Comparison of ENCODE assay signal across 16 cellular contexts in the genomic region with DNA sequence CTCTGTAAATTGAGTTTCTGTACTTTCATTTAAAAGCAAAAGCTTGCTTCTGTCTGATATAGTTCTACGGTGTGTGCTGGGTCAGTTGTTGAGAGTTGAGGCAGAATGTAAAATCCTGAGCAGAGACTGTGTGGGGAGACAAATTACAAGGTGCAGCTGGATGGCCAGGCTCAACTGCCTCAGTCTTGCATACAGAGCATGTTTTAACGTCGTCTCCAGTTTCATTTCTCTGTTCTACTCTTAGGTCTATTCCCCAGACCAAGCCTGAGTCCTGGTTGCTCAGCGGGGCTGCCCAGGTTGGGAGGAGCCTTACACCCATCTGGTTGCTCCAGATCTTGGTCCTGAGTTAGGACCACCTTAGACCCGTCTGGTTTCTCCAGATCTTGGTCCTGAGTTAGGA. TPM values are rescaled to one million over a fixed set of nuclear protein-coding genes. Genes with fewer than 3 reads are reported as not detected.
DNase-seq lines count a peak whose midpoint lies in the region; ATAC-seq and TF ChIP-seq lines count a peak whose summit lies in the region.
"Had no signal": no experiment of that assay in that cellular context is flagged by ENCODE, and none has a peak within 500 bp of the region (broad histone marks: within the 10 kb centered on the region; RNA-seq: fewer than 3 reads in every experiment).

No MANE protein-coding gene starts in this region.

- DNase-seq in SIG-M5 treated with dmso at 0.1 percent for 504 hours (lab: John Stamatoyannopoulos, UW; ENCODE audit: unreplicated experiment) (peak; percentile 57), SIG-M5 (lab: John Stamatoyannopoulos, UW) (no peak), GDM1 (lab: John Stamatoyannopoulos, UW) (no peak), GM23248 (no peak)
- no peak for DNase-seq in naive thymus-derived CD8-positive, alpha-beta T cell
- DNase-seq: dermis blood vessel endothelial cell, foreskin melanocyte, right lobe of liver, SHP77 had no signal

- no peak for TF ChIP-seq CTCF in KMS-11 (conservative IDR thresholded peaks at IDR 0.05; ENCODE audit: low read depth, low read length)

- H3K27me3 Mint-ChIP-seq in naive thymus-derived CD8-positive, alpha-beta T cell, result peaks cover 0 to 2% (median 0%) of the 10 kb centered on the region in 5 donors
- H3K27me3 Mint-ChIP-seq: IgD-negative memory B cell had no signal

- no peaks in the 10 kb centered on the region for H3K9me3 ChIP-seq in GM23248 (ENCODE audit: low read depth)
- H3K9me3 ChIP-seq: right lobe of liver, suprapubic skin had no signal

- H3K9me2 ChIP-seq in GM23248 (ENCODE audit: insufficient read depth), result no peaks in the 10 kb centered on the region

- H3K36me3 ChIP-seq in KMS-11 (ENCODE audit: insufficient read depth), result no peaks in the 10 kb centered on the region
- no peaks in the 10 kb centered on the region for H3K36me3 ChIP-seq in GM23248 (ENCODE audit: low read depth)
- H3K36me3 ChIP-seq: right lobe of liver, suprapubic skin had no signal

- H3K27ac ChIP-seq in KMS-11 (peak overlapping the region; percentile 19; the same call in 1 of the 2 replicates), GM23248 (no peak overlapping the region)
- H3K27ac ChIP-seq: right lobe of liver, suprapubic skin had no signal

- no peak overlapping the region for H3K4me3 ChIP-seq in KMS-11 (IDR thresholded peaks at IDR 0.05; ENCODE audit: insufficient read depth, low read depth, low read length)
- no peak overlapping the region for H3K4me3 ChIP-seq in GM23248
- H3K4me3 ChIP-seq: right lobe of liver, suprapubic skin had no signal

- H3K4me1 Mint-ChIP-seq in naive thymus-derived CD8-positive, alpha-beta T cell, result no peaks in the 10 kb centered on the region
- H3K4me1 Mint-ChIP-seq: WTC11 had no signal

- ATAC-seq in HG02763 (IDR thresholded peaks at IDR 0.05; ENCODE audit: unreplicated experiment) (peak; percentile 77), GM18519 (IDR thresholded peaks at IDR 0.05; ENCODE audit: low FRiP score, unreplicated experiment) (no peak)
- no peak for ATAC-seq in naive thymus-derived CD8-positive, alpha-beta T cell
- ATAC-seq: natural killer cell treated with Interleukin-12 subunit alpha and Interleukin-12 subunit beta and Interleukin-15 and Interleukin-18, amount 100 ng/mL, for 72 hours; right lobe of liver; WTC11 had no signal

- in situ Hi-C loops in GM23248 (cut with MboI), result no loop called here

- H2AFZ ChIP-seq in KMS-11 (ENCODE audit: low read depth), result peak overlapping the region; percentile 39; the same call in 1 of the 2 replicates
- no peak overlapping the region for H2AFZ ChIP-seq in GM23248

- H3K4me2 ChIP-seq in KMS-11, result peak overlapping the region; percentile 37
- no peak overlapping the region for H3K4me2 ChIP-seq in GM23248 (ENCODE audit: unreplicated experiment)

- H3K9me3 Mint-ChIP-seq in naive thymus-derived CD8-positive, alpha-beta T cell, result peaks cover 0 to 2% (median 0%) of the 10 kb centered on the region in 9 donors
- H3K9me3 Mint-ChIP-seq: IgD-negative memory B cell; natural killer cell treated with Interleukin-12 subunit alpha and Interleukin-12 subunit beta and Interleukin-15 and Interleukin-18, amount 100 ng/mL, for 72 hours had no signal

- 94 to 98% methylated on average over 5 of the region's 5 CpGs for WGBS in GM23248 (ENCODE audit: low coverage in 1 of 2, low lambda C conversion rate in 2 of 2, missing lambda C conversion rate in 2 of 2), 2 experiments

- H3K27me3 ChIP-seq in KMS-11 (ENCODE audit: insufficient read depth, low read depth) (no peaks in the 10 kb centered on the region), GM23248 (replicated peaks; ENCODE audit: insufficient read depth) (no peaks in the 10 kb centered on the region)
- H3K27me3 ChIP-seq: right lobe of liver, suprapubic skin had no signal

- H3K79me2 ChIP-seq in KMS-11 (ENCODE audit: insufficient read depth, low read depth), result no peaks in the 10 kb centered on the region
- no peaks in the 10 kb centered on the region for H3K79me2 ChIP-seq in GM23248 (ENCODE audit: insufficient read depth)

- POLR2A ChIA-PET in naive thymus-derived CD8-positive, alpha-beta T cell (lab: Charles Lee), result no interaction called here

- peaks cover 39% of the 10 kb centered on the region for H3F3A ChIP-seq in GM23248 (ENCODE audit: insufficient read depth)

- no peak overlapping the region for H3K27ac Mint-ChIP-seq in naive thymus-derived CD8-positive, alpha-beta T cell
- H3K27ac Mint-ChIP-seq: IgD-negative memory B cell; natural killer cell treated with Interleukin-12 subunit alpha and Interleukin-12 subunit beta and Interleukin-15 and Interleukin-18, amount 100 ng/mL, for 72 hours; WTC11 had no signal

- no peaks in the 10 kb centered on the region for H4K20me1 ChIP-seq in KMS-11 (ENCODE audit: insufficient read depth)
- no peaks in the 10 kb centered on the region for H4K20me1 ChIP-seq in GM23248 (ENCODE audit: insufficient read depth)

- no peak overlapping the region for H3K4me3 Mint-ChIP-seq in naive thymus-derived CD8-positive, alpha-beta T cell
- H3K4me3 Mint-ChIP-seq: IgD-negative memory B cell; natural killer cell treated with Interleukin-12 subunit alpha and Interleukin-12 subunit beta and Interleukin-15 and Interleukin-18, amount 100 ng/mL, for 72 hours; WTC11 had no signal

- H3K4me1 ChIP-seq in KMS-11 (ENCODE audit: low read depth, poor library complexity, severe bottlenecking) (peaks cover 22% of the 10 kb centered on the region), GM23248 (ENCODE audit: insufficient read depth) (peaks cover 28% of the 10 kb centered on the region)
- H3K4me1 ChIP-seq: right lobe of liver, suprapubic skin had no signal

- H3K36me3 Mint-ChIP-seq in naive thymus-derived CD8-positive, alpha-beta T cell, result no peaks in the 10 kb centered on the region
- H3K36me3 Mint-ChIP-seq: IgD-negative memory B cell; natural killer cell treated with Interleukin-12 subunit alpha and Interleukin-12 subunit beta and Interleukin-15 and Interleukin-18, amount 100 ng/mL, for 72 hours; WTC11 had no signal

- H3K9ac ChIP-seq in KMS-11 (no peak overlapping the region; the same call in 1 of the 2 replicates), GM23248 (no peak overlapping the region)

RNA-seq across cellular contexts. Expression of a gene that starts 54.4 kb away (rescaled TPM):
- total RNA-seq in naive thymus-derived CD8-positive, alpha-beta T cell, result not detected
- not detected for polyA plus RNA-seq in naive thymus-derived CD8-positive, alpha-beta T cell
- total RNA-seq in GM23248 (2014; rRNA removed; shearing (Covaris generic)), result 228 and 243 TPM in 2 replicates
- 84.9 and 86.0 TPM in 2 replicates for polyA plus RNA-seq in GM23248 (2016; fragmentation: Nextera tagmentation; extraction: Ambion mirVana)
- polyA plus RNA-seq: IgD-negative memory B cell had no signal

Comparison
In these comparisons a context has a peak if more than half of its experiments do, and no peak if none do; other contexts are left out.
1. RNA of a gene that starts 54.4 kb away (total RNA-seq): 228 to 243 TPM in GM23248; not detected in naive thymus-derived CD8-positive, alpha-beta T cell; every median in the first group is over 100 times any median in the second.